Comparison of ENCODE assay signal across 7 cellular contexts in the genomic region with DNA sequence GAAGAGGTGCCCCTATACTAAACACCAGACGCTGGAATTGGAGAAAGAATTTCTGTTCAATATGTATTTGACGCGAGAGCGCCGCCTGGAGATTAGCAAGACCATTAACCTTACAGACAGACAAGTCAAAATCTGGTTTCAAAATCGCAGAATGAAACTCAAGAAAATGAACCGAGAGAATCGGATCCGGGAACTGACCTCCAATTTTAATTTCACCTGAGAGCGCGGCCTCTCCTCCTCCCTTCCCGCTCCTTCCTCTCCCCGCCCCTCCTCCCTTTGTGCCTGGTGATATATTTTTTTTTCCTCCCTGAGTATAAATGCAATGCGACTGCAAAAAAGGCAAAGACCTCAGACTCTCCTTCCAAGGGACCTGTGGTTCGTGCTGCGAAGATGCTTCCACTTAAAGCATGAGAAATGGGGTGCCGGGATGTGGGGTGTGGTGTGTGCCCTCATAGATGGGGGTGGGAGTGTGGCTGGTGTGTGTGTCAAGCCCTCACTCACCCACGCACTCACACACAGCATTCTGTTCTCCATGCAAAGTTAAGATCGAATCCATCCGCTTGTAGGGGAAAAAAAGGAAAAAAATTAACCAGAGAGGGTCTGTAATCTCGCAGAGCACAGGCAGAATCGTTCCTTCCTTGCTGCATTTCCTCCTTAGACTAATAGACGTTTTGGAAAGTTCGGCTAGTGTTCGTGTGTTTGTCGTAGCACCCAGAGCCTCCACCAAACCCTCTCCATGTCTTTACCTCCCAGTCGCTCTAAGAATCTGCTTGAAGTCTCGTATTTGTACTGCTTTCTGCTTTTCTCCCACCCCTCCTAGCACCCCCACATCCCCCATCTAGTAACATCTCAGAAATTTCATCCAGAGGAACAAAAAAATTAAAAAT. TPM values are rescaled to one million over a fixed set of nuclear protein-coding genes. Genes with fewer than 3 reads are reported as not detected.
A peak's percentile ranks its signal among the peaks of the same experiment; 100 is the strongest.
DNase-seq lines count a peak whose midpoint lies in the region; ATAC-seq lines count a peak whose summit lies in the region.

No MANE protein-coding gene starts in this region.

- H3K4me1 ChIP-seq in SJSA1 (replicated peaks) (peaks cover 79% of the 10 kb centered on the region), subcutaneous abdominal adipose tissue (ENCODE audit: control insufficient read depth in 5 of 5, insufficient read depth in 5 of 5, low read length in 5 of 5) (peaks cover 7 to 91% (median 82%) of the 10 kb centered on the region in 5 donors)

- peak; percentile 67 for DNase-seq in ELR (ENCODE audit: low read depth)
- DNase-seq in SJSA1 (ENCODE audit: low read depth in 1 of 2, low spot score in 2 of 2): peak in 1 of 2 experiments; percentile 79
- peak; percentile 31 for DNase-seq in fibroblast of the conjunctiva (ENCODE audit: low read depth)
- DNase-seq in NCI-H146 treated with DMSO at 0.1 percent for 48 hours (lab: John Stamatoyannopoulos, UW; ENCODE audit: unreplicated experiment): no peak
- DNase-seq in D341Med (ENCODE audit: low spot score): no peak

- H3K9ac ChIP-seq in subcutaneous abdominal adipose tissue (ENCODE audit: low read length in 5 of 5): peak overlapping the region in 3 of 5 donors; percentile 7 to 56 (median 28)

- no peaks in the 10 kb centered on the region for H3K27me3 ChIP-seq in SJSA1 (replicated peaks)
- H3K27me3 ChIP-seq in subcutaneous abdominal adipose tissue (ENCODE audit: control insufficient read depth in 5 of 5, insufficient read depth in 4 of 5, low read length in 5 of 5): peaks cover 0 to 72% (median 35%) of the 10 kb centered on the region in 5 donors

- H3K4me3 ChIP-seq in SJSA1 (peak overlapping the region; percentile 27), subcutaneous abdominal adipose tissue (ENCODE audit: low read depth in 1 of 5, low read length in 5 of 5) (peak overlapping the region; percentile 39 to 66 (median 48))

- H3K36me3 ChIP-seq in SJSA1: peaks cover 7% of the 10 kb centered on the region; the same call in 1 of the 2 replicates
- no peaks in the 10 kb centered on the region for H3K36me3 ChIP-seq in subcutaneous abdominal adipose tissue (ENCODE audit: control insufficient read depth in 5 of 5, insufficient read depth in 5 of 5, low read length in 5 of 5)

- peak; percentile 43 for ATAC-seq in HG02798 (IDR thresholded peaks at IDR 0.05; ENCODE audit: poor library complexity, unreplicated experiment)

- H3K27ac ChIP-seq in SJSA1 (peak overlapping the region; percentile 33), subcutaneous abdominal adipose tissue (ENCODE audit: low read depth, low read length) (peak overlapping the region; percentile 46)

- H3K9me3 ChIP-seq in SJSA1 (replicated peaks) (no peaks in the 10 kb centered on the region), subcutaneous abdominal adipose tissue (ENCODE audit: control insufficient read depth in 5 of 5, low read length in 5 of 5) (no peaks in the 10 kb centered on the region)

RNA-seq across cellular contexts. Expression of a gene that starts 4.5 kb away (rescaled TPM):
- 3.2 and 7.5 TPM in 2 replicates for total RNA-seq in SJSA1 (2014; rRNA removed; shearing (Covaris generic))

RNA-seq across cellular contexts. Expression of a gene that starts 10.5 kb away (rescaled TPM):
- total RNA-seq in SJSA1 (2014; rRNA removed; shearing (Covaris generic)): 9.6 and 14.2 TPM in 2 replicates

RNA-seq across cellular contexts. Expression of a gene that starts 14.7 kb away (rescaled TPM):
- total RNA-seq in SJSA1 (2014; rRNA removed; shearing (Covaris generic)): 11.1 and 13.5 TPM in 2 replicates

RNA-seq across cellular contexts. Expression of a gene that starts 16.5 kb away (rescaled TPM):
- 4.3 and 4.6 TPM in 2 replicates for total RNA-seq in SJSA1 (2014; rRNA removed; shearing (Covaris generic))

RNA-seq across cellular contexts. Expression of a gene that starts 19.3 kb away (rescaled TPM):
- total RNA-seq in SJSA1 (2014; rRNA removed; shearing (Covaris generic)): 0.19 and 1.3 TPM in 2 replicates

Comparison
In these comparisons a context has a peak if more than half of its experiments do, and no peak if none do; other contexts are left out.
1. DNase-seq: peak in ELR (single experiment) and fibroblast of the conjunctiva (single experiment); none in NCI-H146 treated with DMSO at 0.1 percent for 48 hours (single experiment) and D341Med (single experiment).